ENCODE assay signal across 8 cellular contexts in genomic region chr1:161165742-161166668, GRCh38. TPM values are rescaled to one million over a fixed set of nuclear protein-coding genes. Genes with fewer than 3 reads are reported as not detected.
DNase-seq lines count a peak whose midpoint lies in the region; ATAC-seq and TF ChIP-seq lines count a peak whose summit lies in the region.

Gene PPOX, plus strand, starts transcription at chr1:161166426. Its CDS starts 422 bp downstream, at chr1:161166848.

- no peaks in the 10 kb centered on the region for H3K27me3 Mint-ChIP-seq in IgD-negative memory B cell

- TF ChIP-seq CTCF in epithelial cell of esophagus (IDR thresholded peaks at IDR 0.05; ENCODE audit: insufficient read depth, low read depth, low read length, missing control alignments) (peak; percentile 35), mucosa of descending colon (IDR thresholded peaks at IDR 0.05) (peak; percentile 36)

- ATAC-seq in GM21529 (IDR thresholded peaks at IDR 0.05; ENCODE audit: unreplicated experiment) (peak; percentile 96), mucosa of descending colon (peak; percentile 95)

- peak within 1 kb of the TSS; percentile 88 for H3K4me3 ChIP-seq in epithelial cell of esophagus (ENCODE audit: low read length)
- H3K4me3 ChIP-seq in mucosa of descending colon: peak within 1 kb of the TSS; percentile 32

- DNase-seq in DMS153 treated with DMSO at 0.1 percent for 48 hours (lab: John Stamatoyannopoulos, UW; ENCODE audit: unreplicated experiment) (peak; percentile 100), OCI-M1 (lab: John Stamatoyannopoulos, UW) (peak; percentile 100), activated T-cell treated with anti-CD3 and anti-CD28 coated beads for 24 hours (ENCODE audit: low read depth) (peak; percentile 89), epithelial cell of esophagus (ENCODE audit: low read depth) (peak; percentile 99), mucosa of descending colon (peak; percentile 94 to 97 (median 97))
- DNase-seq in stimulated activated CD8-positive, alpha-beta memory T cell treated with anti-CD3 and anti-CD28 coated beads, Interleukin-4, amount 100 ng/mL, for 24 hours (ENCODE audit: low read depth): peak; percentile 85

- peaks cover 3% of the 10 kb centered on the region for H3K36me3 Mint-ChIP-seq in IgD-negative memory B cell

- H3K4me1 Mint-ChIP-seq in IgD-negative memory B cell: peaks cover 10 to 29% (median 27%) of the 10 kb centered on the region in 3 donors

- H3K9me3 Mint-ChIP-seq in IgD-negative memory B cell: no peaks in the 10 kb centered on the region

- peak within 1 kb of the TSS; percentile 95 to 98 (median 97) for H3K27ac Mint-ChIP-seq in IgD-negative memory B cell

- H3K36me3 ChIP-seq in mucosa of descending colon (ENCODE audit: low read depth): peaks cover 5% of the 10 kb centered on the region

- H3K4me3 Mint-ChIP-seq in IgD-negative memory B cell: peak within 1 kb of the TSS; percentile 86 to 93 (median 92)

- peaks cover 14% of the 10 kb centered on the region for H3K4me1 ChIP-seq in mucosa of descending colon (ENCODE audit: low read depth)

- H3K9me3 ChIP-seq in mucosa of descending colon: no peaks in the 10 kb centered on the region

- intact Hi-C loops in mucosa of descending colon (cut with DNase I, micrococcal nuclease): no loop called here

RNA-seq across cellular contexts. Expression of gene PPOX, which starts in this region (rescaled TPM):
- 13.4 TPM for polyA plus RNA-seq in IgD-negative memory B cell
- 10 to 100 TPM; 15.0 to 21.9 (median 16.3) TPM for total RNA-seq in mucosa of descending colon

Comparison
In these comparisons a context has a peak if more than half of its experiments do, and no peak if none do; other contexts are left out.
1. Peak in every context shown above with its lines: DNase-seq, ATAC-seq and H3K4me3 ChIP-seq.